In the genomic region with DNA sequence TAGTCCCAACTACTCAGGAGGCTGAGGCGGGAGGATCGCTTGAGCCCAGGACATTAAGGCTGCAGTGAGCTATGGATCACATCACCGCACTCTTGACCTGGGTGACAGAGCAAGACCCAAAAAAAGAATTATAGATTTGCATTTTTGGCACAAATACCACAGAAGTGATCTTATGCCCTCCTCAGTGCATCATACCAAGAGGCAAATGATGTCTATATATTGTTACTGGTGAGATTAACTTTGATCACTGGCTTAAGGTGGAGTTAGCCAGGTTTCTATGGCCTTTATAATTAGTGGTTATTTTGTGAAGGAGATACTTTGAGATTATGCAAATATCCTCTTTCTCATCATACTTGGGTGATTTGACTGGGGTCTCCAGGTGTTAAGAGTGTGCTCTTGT, we compare ENCODE assay signal across 1 cellular context.
TF ChIP-seq lines count a peak whose summit lies in the region.

No MANE protein-coding gene starts in this region.

TF ChIP-seq in H1, 55 proteins besides CTCF, POLR2A, EP300 and RAD21:
- TF ChIP-seq E2F6 (IDR thresholded peaks at IDR 0.05) (no peak), SP2 (IDR thresholded peaks at IDR 0.05; ENCODE audit: low read length) (no peak), SIRT6 (IDR thresholded peaks at IDR 0.05; ENCODE audit: low read length) (no peak), EZH2 (IDR thresholded peaks at IDR 0.05; ENCODE audit: low read depth, low read length, severe bottlenecking) (no peak), USF2 (IDR thresholded peaks at IDR 0.05; ENCODE audit: low read length) (no peak), EGR1 (IDR thresholded peaks at IDR 0.05; ENCODE audit: borderline replicate concordance, low read depth, low read length) (no peak), TCF12 (IDR thresholded peaks at IDR 0.05; ENCODE audit: low read depth, low read length) (no peak), GABPA (IDR thresholded peaks at IDR 0.05; ENCODE audit: borderline replicate concordance, insufficient read depth, low read length) (no peak), BCL11A (IDR thresholded peaks at IDR 0.05; ENCODE audit: low read depth in 2 of 2, low read length in 2 of 2) (no peak), MAFK (IDR thresholded peaks at IDR 0.05; ENCODE audit: low read depth, low read length) (no peak), BACH1 (IDR thresholded peaks at IDR 0.05; ENCODE audit: low read length) (no peak), KDM5A (IDR thresholded peaks at IDR 0.05; ENCODE audit: low read length) (no peak), CREB1 (IDR thresholded peaks at IDR 0.05) (no peak)
